Comparison of ENCODE assay signal across 18 cellular contexts in the genomic region with DNA sequence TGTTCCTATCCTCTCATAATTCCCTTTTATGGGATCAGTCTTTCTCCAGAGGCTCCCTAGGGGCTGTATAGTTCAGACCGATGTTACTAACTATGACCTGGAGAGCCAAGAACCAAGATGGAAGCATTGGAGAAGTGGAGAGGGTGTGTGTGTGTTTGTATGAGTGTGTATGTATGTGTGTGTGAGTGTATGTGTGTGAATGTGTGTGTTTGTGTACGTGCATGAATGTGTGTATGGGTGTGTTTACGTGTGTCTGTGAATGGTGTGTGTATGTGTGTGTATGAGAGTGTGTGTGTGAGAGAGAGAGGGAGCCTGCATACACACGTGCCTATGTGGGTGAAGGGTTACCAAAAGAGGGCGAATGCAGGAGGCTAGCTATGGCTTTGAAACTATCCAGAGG. TPM values are rescaled to one million over a fixed set of nuclear protein-coding genes. Genes with fewer than 3 reads are reported as not detected.
A peak's percentile ranks its signal among the peaks of the same experiment; 100 is the strongest.
DNase-seq lines count a peak whose midpoint lies in the region; ATAC-seq, FAIRE-seq and TF ChIP-seq lines count a peak whose summit lies in the region.
"Had no signal": no experiment of that assay in that cellular context is flagged by ENCODE, and none has a peak within 500 bp of the region (broad histone marks: within the 10 kb centered on the region; RNA-seq: fewer than 3 reads in every experiment).

No MANE protein-coding gene starts in this region.

- RAD21 ChIA-PET in GM12878 (lab: Charles Lee; ENCODE audit: unreplicated experiment) = no interaction called here

- DNase-seq in IMR-90 (no peak), GM12878 (ENCODE audit: low read depth, low spot score) (no peak), H1 (ENCODE audit: low read depth in 1 of 2, low spot score in 2 of 2) (no peak), urothelium cell line (ENCODE audit: low spot score) (no peak), GM13976 (ENCODE audit: low spot score) (no peak)
- DNase-seq in activated CD4-positive, alpha-beta T cell treated with anti-CD3 and anti-CD28 coated beads, Interleukin-2, amount 50 U/mL, for 48 hours = no peak
- DNase-seq: BE2C; CD4-positive, alpha-beta memory T cell; DMS79; GOT3; HCEC 1CT had no signal

- TF ChIP-seq POLR2A in IMR-90 (IDR thresholded peaks at IDR 0.05; ENCODE audit: low read depth, low read length) (no peak), GM12878 (IDR thresholded peaks at IDR 0.05; ENCODE audit: low read depth, low read length) (no peak), H1 (IDR thresholded peaks at IDR 0.05; ENCODE audit: control extremely low read depth in 1 of 2, low read depth in 2 of 2, low read length in 2 of 2) (no peak)

- intact Hi-C loops in IMR-90 (cut with micrococcal nuclease) = no loop called here
- intact Hi-C loops in GM12878 (cut with micrococcal nuclease; ENCODE audit: unreplicated experiment) = no loop called here

- no peak overlapping the region for H3K9ac ChIP-seq in IMR-90 (ENCODE audit: low read depth, low read length)
- no peak overlapping the region for H3K9ac ChIP-seq in GM12878 (ENCODE audit: control insufficient read depth, insufficient read depth, low read length)
- no peak overlapping the region for H3K9ac ChIP-seq in H1 (replicated peaks in 1 of 4; ENCODE audit: extremely low read depth in 1 of 4, low read depth in 3 of 4, low read length in 3 of 4)

- no peak for TF ChIP-seq EP300 in GM12878 (IDR thresholded peaks at IDR 0.05; ENCODE audit: borderline replicate concordance in 1 of 2, control insufficient read depth in 1 of 2, low read depth in 2 of 2, low read length in 2 of 2)
- no peak for TF ChIP-seq EP300 in H1 (IDR thresholded peaks at IDR 0.05; ENCODE audit: borderline replicate concordance in 1 of 2, low read depth in 2 of 2, low read length in 2 of 2)

- CTCF ChIA-PET in IMR-90 (lab: Yijun Ruan, JAX) = no interaction called here
- CTCF ChIA-PET in GM12878 (lab: Yijun Ruan, JAX) = no interaction called here
- CTCF ChIA-PET in H1 (lab: Charles Lee; ENCODE audit: partially characterized antibody) = interaction anchor here (1.0 to 1.2 kb wide), 3 partner anchors 16 to 33 kb away, joined by 3 read pairs; no protein-coding TSS in a partner anchor

- SMC1A ChIA-PET in GM12878 (lab: Charles Lee; ENCODE audit: uncharacterized antibody, unreplicated experiment) = no interaction called here

- H3K79me1 ChIP-seq in IMR-90 (ENCODE audit: low read depth in 1 of 2, low read length in 2 of 2) = peaks cover 0 to 11% of the 10 kb centered on the region in 2 experiments; a peak in 1 of 4 replicates
- H3K79me1 ChIP-seq in H1 (ENCODE audit: low read depth, low read length) = no peaks in the 10 kb centered on the region

- no peaks in the 10 kb centered on the region for H3K36me3 ChIP-seq in IMR-90 (ENCODE audit: control insufficient read depth, insufficient read depth, low read length)
- no peaks in the 10 kb centered on the region for H3K36me3 ChIP-seq in GM12878 (ENCODE audit: control insufficient read depth in 2 of 2, insufficient read depth in 2 of 2, low read length in 1 of 2)
- no peaks in the 10 kb centered on the region for H3K36me3 ChIP-seq in H1 (ENCODE audit: control insufficient read depth in 2 of 4, insufficient read depth in 4 of 4, low read length in 3 of 4)
- H3K36me3 ChIP-seq: BE2C had no signal

- H3K18ac ChIP-seq in IMR-90 (ENCODE audit: low read depth, low read length) (no peak overlapping the region), H1 (ENCODE audit: extremely low read depth, low read length) (no peak overlapping the region)

- no peak overlapping the region for H3K27ac ChIP-seq in IMR-90 (ENCODE audit: insufficient read depth, low read length)
- no peak overlapping the region for H3K27ac ChIP-seq in GM12878 (ENCODE audit: control insufficient read depth, insufficient read depth)
- H3K27ac ChIP-seq in H1 (ENCODE audit: low read depth, low read length) = no peak overlapping the region
- H3K27ac ChIP-seq: A549, C4-2B had no signal

- H2AFZ ChIP-seq in IMR-90 (replicated peaks; ENCODE audit: low read length, poor library complexity) (no peak overlapping the region), GM12878 (ENCODE audit: control insufficient read depth, low read depth, low read length) (no peak overlapping the region), H1 (ENCODE audit: low read length) (no peak overlapping the region)

- H2BK12ac ChIP-seq in H1 (ENCODE audit: low read depth, low read length) = 0 out of 2 replicates have a peak overlapping the region, but pooled peaks have one; percentile 23

- no TSS peak for BruUV-seq in IMR-90 (replicated peaks; lab: Mats Ljungman, UMichigan)
- BruUV-seq in GM12878 (replicated peaks; lab: Mats Ljungman, UMichigan) = no TSS peak

- dilution Hi-C loops in IMR-90 (cut with HindIII; ENCODE audit: low sequenced_read_pairs, unreplicated experiment) = no loop called here

- H3K9me1 ChIP-seq in IMR-90 (ENCODE audit: insufficient read depth, low read length) = peaks cover 38% of the 10 kb centered on the region

- FAIRE-seq in GM12878 (lab: Jason Lieb, UNC) (no peak), H1 (lab: Jason Lieb, UNC) (no peak), urothelium cell line (lab: Jason Lieb, UNC) (peak; percentile 37)
- FAIRE-seq: A549, G401.6, GM12892, GM19239 had no signal

- TF ChIP-seq CTCF in IMR-90 (conservative IDR thresholded peaks at IDR 0.05; ENCODE audit: low read depth, low read length) = no peak
- no peak for TF ChIP-seq CTCF in GM12878 (IDR thresholded peaks at IDR 0.05 in 2 of 3, conservative IDR thresholded peaks at IDR 0.05 in 1 of 3; ENCODE audit: control insufficient read depth in 2 of 3, extremely low read depth in 1 of 3, insufficient read depth in 1 of 3, low read depth in 3 of 3, low read length in 3 of 3)
- TF ChIP-seq CTCF in H1 (IDR thresholded peaks at IDR 0.05; ENCODE audit: control extremely low read depth in 1 of 3, insufficient read depth in 1 of 3, low read depth in 1 of 3, low read length in 3 of 3) = no peak
- TF ChIP-seq CTCF in GM13976 (IDR thresholded peaks at IDR 0.05; ENCODE audit: borderline replicate concordance, control extremely low read depth, extremely low read depth, insufficient read depth, missing control alignments) = no peak

- H2BK120ac ChIP-seq in IMR-90 (ENCODE audit: low read depth, low read length) = no peak overlapping the region
- H2BK120ac ChIP-seq in H1 (replicated peaks; ENCODE audit: low read depth, low read length) = no peak overlapping the region

- H3K4ac ChIP-seq in IMR-90 (ENCODE audit: low read depth, low read length) (no peak overlapping the region), H1 (replicated peaks; ENCODE audit: insufficient read length, low read depth, low read length) (no peak overlapping the region)

- no peak overlapping the region for H3K4me2 ChIP-seq in IMR-90 (ENCODE audit: low read depth, low read length)
- no peak overlapping the region for H3K4me2 ChIP-seq in GM12878 (ENCODE audit: control insufficient read depth, insufficient read depth)
- H3K4me2 ChIP-seq in H1 (ENCODE audit: insufficient read depth in 1 of 2, low read depth in 2 of 2, low read length in 2 of 2) = no peak overlapping the region
- H3K4me2 ChIP-seq: A549 had no signal

- H3K4me3 ChIP-seq in IMR-90 (ENCODE audit: insufficient read depth, low read depth, low read length) (no peak overlapping the region), GM12878 (no peak overlapping the region), H1 (ENCODE audit: extremely low read depth in 1 of 4, insufficient read depth in 2 of 4, low read depth in 3 of 4, low read length in 4 of 4) (no peak overlapping the region)
- H3K4me3 ChIP-seq: A549 had no signal

- TF ChIP-seq RAD21 in IMR-90 (IDR thresholded peaks at IDR 0.05; ENCODE audit: low read length) (no peak), GM12878 (IDR thresholded peaks at IDR 0.05; ENCODE audit: insufficient read depth, low read depth, low read length) (no peak), H1 (IDR thresholded peaks at IDR 0.05 in 1 of 2, conservative IDR thresholded peaks at IDR 0.05 in 1 of 2; ENCODE audit: low read depth in 2 of 2, low read length in 2 of 2) (no peak)

- H3K23me2 ChIP-seq in H1 (ENCODE audit: low read depth, low read length) = peaks cover 3% of the 10 kb centered on the region; the same call in 1 of the 2 replicates

- H3K4me1 ChIP-seq in IMR-90 (ENCODE audit: control insufficient read depth, insufficient read depth, low read length) (peaks cover 26% of the 10 kb centered on the region), GM12878 (ENCODE audit: control insufficient read depth, insufficient read depth, low read length) (no peaks in the 10 kb centered on the region), H1 (replicated peaks in 1 of 4; ENCODE audit: control insufficient read depth in 3 of 4, insufficient read depth in 4 of 4, low read length in 3 of 4) (peaks cover 0 to 7% (median 0%) of the 10 kb centered on the region in 4 experiments; a peak in 1 of 7 replicates)

- H3K14ac ChIP-seq in IMR-90 (replicated peaks; ENCODE audit: low read depth, low read length) (peak overlapping the region; percentile 3; the same call in 1 of the 2 replicates), H1 (ENCODE audit: insufficient read length) (no peak overlapping the region)

- in situ Hi-C loops in IMR-90 (cut with MboI; ENCODE audit: low sequenced_read_pairs) = no loop called here
- in situ Hi-C loops in GM12878 (cut with MboI) = no loop called here
- in situ Hi-C loops in GM13976 (cut with MboI; ENCODE audit: low sequenced_read_pairs, unreplicated experiment) = no loop called here

- POLR2A ChIA-PET in IMR-90 (lab: Charles Lee; ENCODE audit: unreplicated experiment) = no interaction called here
- POLR2A ChIA-PET in GM12878 (lab: Charles Lee) = no interaction called here
- POLR2A ChIA-PET in H1 (lab: Charles Lee; ENCODE audit: partially characterized antibody) = no interaction called here

- peaks cover 4% of the 10 kb centered on the region; the same call in 1 of the 2 replicates for H4K20me1 ChIP-seq in IMR-90 (ENCODE audit: insufficient read depth, low read length)
- H4K20me1 ChIP-seq in GM12878 (ENCODE audit: control insufficient read depth, insufficient read depth) = no peaks in the 10 kb centered on the region
- peaks cover 0 to 2% of the 10 kb centered on the region in 2 experiments for H4K20me1 ChIP-seq in H1 (replicated peaks in 1 of 2; ENCODE audit: control insufficient read depth in 1 of 2, insufficient read depth in 2 of 2, low read length in 2 of 2)

- H3K79me2 ChIP-seq in GM12878 (ENCODE audit: control insufficient read depth, insufficient read depth, low read length) = no peaks in the 10 kb centered on the region
- H3K79me2 ChIP-seq in H1 (ENCODE audit: control insufficient read depth in 1 of 2, insufficient read depth in 2 of 2, low read length in 2 of 2) = no peaks in the 10 kb centered on the region

- H3K23ac ChIP-seq in IMR-90 (ENCODE audit: low read depth, low read length) (no peak overlapping the region), H1 (ENCODE audit: insufficient read length) (no peak overlapping the region)

- no peaks in the 10 kb centered on the region for H3K9me3 ChIP-seq in IMR-90 (ENCODE audit: control insufficient read depth, insufficient read depth, low read length)
- H3K9me3 ChIP-seq in GM12878 (replicated peaks; ENCODE audit: control insufficient read depth, insufficient read depth, low read length) = no peaks in the 10 kb centered on the region
- H3K9me3 ChIP-seq in H1 (ENCODE audit: insufficient read depth in 2 of 2, low read depth in 1 of 2, low read length in 1 of 2) = no peaks in the 10 kb centered on the region
- H3K9me3 ChIP-seq: A549, BE2C had no signal

- ATAC-seq in IMR-90 (ENCODE audit: low read depth) (no peak), GM12878 (no peak)
- ATAC-seq: A549 had no signal

- H4K5ac ChIP-seq in IMR-90 (ENCODE audit: low read depth, low read length) = no peak overlapping the region
- no peak overlapping the region for H4K5ac ChIP-seq in H1 (ENCODE audit: insufficient read length, low read depth, low read length)

- H2AK5ac ChIP-seq in IMR-90 (ENCODE audit: low read depth, low read length) (peak overlapping the region; percentile 46), H1 (ENCODE audit: low read depth, low read length) (peak overlapping the region; percentile 96)

- H3K56ac ChIP-seq in IMR-90 (ENCODE audit: extremely low read depth, insufficient read depth, low read length) = no peak overlapping the region
- peak overlapping the region; percentile 67 for H3K56ac ChIP-seq in H1 (replicated peaks; ENCODE audit: insufficient read length, low read depth, low read length)

- H2BK5ac ChIP-seq in IMR-90 (ENCODE audit: low read depth, low read length, poor library complexity, severe bottlenecking) (peak overlapping the region; percentile 52), H1 (ENCODE audit: low read depth, low read length) (no peak overlapping the region)

- 90% methylated on average over 3 of the region's 5 CpGs; no CpG with 5 or more reads in 1 of the 2 experiments for WGBS in IMR-90 (ENCODE audit: extremely low coverage in 2 of 2, insufficient read length in 1 of 2), 2 experiments
- 32% methylated on average over 5 of the region's 5 CpGs for WGBS in GM12878 (ENCODE audit: insufficient coverage, insufficient replicate concordance, low lambda C conversion rate, missing lambda C conversion rate)
- WGBS in H1 (ENCODE audit: extremely low coverage in 1 of 2, insufficient coverage in 1 of 2, insufficient read length in 1 of 2, insufficient replicate concordance in 2 of 2, low coverage in 1 of 2, low lambda C conversion rate in 2 of 2, missing lambda C conversion rate in 1 of 2), 2 experiments = 93% methylated on average over 5 of the region's 5 CpGs; no CpG with 5 or more reads in 1 of the 2 experiments

- H2AK9ac ChIP-seq in IMR-90 (replicated peaks; ENCODE audit: low read depth, low read length, poor library complexity) = no peak overlapping the region

- H3K27me3 ChIP-seq in IMR-90 (ENCODE audit: control insufficient read depth, insufficient read depth, low read length) (no peaks in the 10 kb centered on the region), GM12878 (replicated peaks in 1 of 2; ENCODE audit: control insufficient read depth in 2 of 2, insufficient read depth in 2 of 2, low read length in 1 of 2) (peaks cover 0 to 2% of the 10 kb centered on the region in 2 experiments; a peak in 3 of 4 replicates), H1 (replicated peaks in 1 of 4; ENCODE audit: control insufficient read depth in 3 of 4, extremely low read depth in 1 of 4, insufficient read depth in 3 of 4, low read length in 3 of 4) (no peaks in the 10 kb centered on the region; a peak in 1 of 7 replicates)
- H3K27me3 ChIP-seq: BE2C had no signal

- H2BK15ac ChIP-seq in IMR-90 (ENCODE audit: low read depth, low read length) (0 out of 3 replicates have a peak overlapping the region, but pooled peaks have one; percentile 2), H1 (ENCODE audit: low read length) (peak overlapping the region; percentile 90; the same call in 1 of the 2 replicates)

- H4K91ac ChIP-seq in IMR-90 (ENCODE audit: insufficient read depth, low read depth, low read length) = no peak overlapping the region
- H4K91ac ChIP-seq in H1 (replicated peaks; ENCODE audit: insufficient read length, low read length) = no peak overlapping the region

- H4K8ac ChIP-seq in IMR-90 (ENCODE audit: low read depth in 2 of 2, low read length in 2 of 2) = no peak overlapping the region
- no peak overlapping the region for H4K8ac ChIP-seq in H1 (ENCODE audit: extremely low read depth, insufficient read depth, low read length)

- H2BK20ac ChIP-seq in IMR-90 (ENCODE audit: low read depth, low read length) = no peak overlapping the region
- H2BK20ac ChIP-seq in H1 (ENCODE audit: low read length) = no peak overlapping the region

RNA-seq across cellular contexts. Expression of a gene that starts 4.9 kb away (rescaled TPM):
- total RNA-seq in IMR-90 (2012; rRNA removed) = not detected in 2 replicates
- 0.07 TPM in 1 of 2 replicates, not detected in the other for polyA plus RNA-seq in IMR-90 (2012; rRNA removed)
- polyA plus RNA-seq in IMR-90 (2012; cell fraction: cytosol; rRNA removed) = 0.02 TPM in 1 of 2 replicates, not detected in the other
- 0.16 and 0.31 TPM in 2 replicates for polyA plus RNA-seq in IMR-90 (2012; cell fraction: nucleus; rRNA removed; ENCODE audit: low replicate concordance)
- not detected in 2 replicates for total RNA-seq in GM12878 (2013; cell fraction: nucleolus; rRNA removed)
- total RNA-seq in GM12878 (2014; rRNA removed) = not detected in 2 replicates
- total RNA-seq in GM12878 (2014; rRNA removed; fragmentation: Illumina TruSeq; extraction: Trizol) = not detected in 2 replicates
- not detected in 2 replicates for total RNA-seq in GM12878 (2021)
- polyA plus RNA-seq in GM12878 (2011; ENCODE audit: low read depth) = not detected
- polyA plus RNA-seq in GM12878 (2011; rRNA removed) = not detected in 2 replicates
- polyA plus RNA-seq in GM12878 (2011; cell fraction: cytosol; rRNA removed) = not detected in 2 replicates
- 0.10 TPM in 1 of 2 replicates, not detected in the other for polyA plus RNA-seq in GM12878 (2011; cell fraction: nucleus; rRNA removed)
- 0.08 TPM in 1 of 2 replicates, not detected in the other for polyA plus RNA-seq in GM12878 (2012)
- polyA plus RNA-seq in GM12878 (2014; fragmentation: Illumina TruSeq; extraction: Trizol) = not detected in 2 replicates
- under 1 TPM in 1 of 2 experiments, not detected in 1; 0.16 TPM for polyA plus RNA-seq in GM12878 (2014; fragmentation: Nextera tagmentation; extraction: Ambion mirVana)
- polyA plus RNA-seq in GM12878 (2014; rRNA removed) = not detected in 2 replicates
- under 1 TPM; 0.54 to 0.75 TPM for polyA plus RNA-seq in GM12878 (2016; fragmentation: Nextera tagmentation; extraction: Ambion mirVana)
- not detected in 2 replicates for polyA minus RNA-seq in GM12878 (2011; rRNA and poly(A)+ RNA removed)
- not detected in 2 replicates for polyA minus RNA-seq in GM12878 (2011; cell fraction: cytosol; rRNA and poly(A)+ RNA removed)
- not detected in 2 replicates for polyA minus RNA-seq in GM12878 (2011; cell fraction: nucleus; rRNA and poly(A)+ RNA removed)
- total RNA-seq in H1 (2021; fragmentation: NEBNext Ultra II Directional; extraction: Animal tissue kit (Norgen Biotek cat#: 25700)) = 0.30 TPM in 1 of 2 replicates, not detected in the other
- 0.24 and 0.58 TPM in 2 replicates for polyA plus RNA-seq in H1 (2011; rRNA removed)
- polyA plus RNA-seq in H1 (2011; cell fraction: cytosol; rRNA removed) = 0.17 TPM
- 0.66 TPM for polyA plus RNA-seq in H1 (2011; cell fraction: nucleus; rRNA removed)
- polyA plus RNA-seq in H1 (2012, experiment 1 of 2) = 0.20 to 0.83 TPM (median 0.55 TPM) in 3 of 4 replicates, not detected in the other
- not detected for polyA plus RNA-seq in H1 (2012, experiment 2 of 2)
- polyA plus RNA-seq in H1 (2013, experiment 1 of 2) = 0.24 TPM
- 0.09 TPM for polyA plus RNA-seq in H1 (2013, experiment 2 of 2)
- 0.37 TPM in 1 of 2 replicates, not detected in the other for polyA minus RNA-seq in H1 (2011; rRNA and poly(A)+ RNA removed)
- 0.81 TPM for polyA minus RNA-seq in H1 (2011; cell fraction: cytosol; rRNA and poly(A)+ RNA removed)
- not detected for polyA minus RNA-seq in H1 (2011; cell fraction: nucleus; rRNA and poly(A)+ RNA removed)
- total RNA-seq: CD4-positive, alpha-beta memory T cell; HT-29 had no signal
- polyA plus RNA-seq: A549; AG04450; CD4-positive, alpha-beta memory T cell had no signal

RNA-seq across cellular contexts. Expression of a gene that starts 18.9 kb away (rescaled TPM):
- total RNA-seq in IMR-90 (2012; rRNA removed) (34.6 and 36.4 TPM in 2 replicates), GM12878 (2014; rRNA removed) (5.1 and 5.6 TPM in 2 replicates), GM12878 (2014; rRNA removed; fragmentation: Illumina TruSeq; extraction: Trizol) (3.0 and 3.8 TPM in 2 replicates), GM12878 (2021) (4.7 and 6.1 TPM in 2 replicates)
- polyA plus RNA-seq in IMR-90 (2012; rRNA removed) (40.3 and 42.1 TPM in 2 replicates), GM12878 (2011; rRNA removed) (7.9 and 8.7 TPM in 2 replicates), GM12878 (2014; fragmentation: Illumina TruSeq; extraction: Trizol) (2.3 and 3.4 TPM in 2 replicates), GM12878 (2014; fragmentation: Nextera tagmentation; extraction: Ambion mirVana) (1 to 10 TPM; 1.2 to 2.0 TPM), GM12878 (2014; rRNA removed) (7.2 and 7.8 TPM in 2 replicates), GM12878 (2016; fragmentation: Nextera tagmentation; extraction: Ambion mirVana) (10 to 100 TPM; 10.1 to 11.8 TPM), H1 (2011; rRNA removed) (56.1 and 83.3 TPM in 2 replicates)
- polyA plus RNA-seq in IMR-90 (2012; cell fraction: cytosol; rRNA removed) = 20.2 and 35.7 TPM in 2 replicates
- 123 and 134 TPM in 2 replicates for polyA plus RNA-seq in IMR-90 (2012; cell fraction: nucleus; rRNA removed; ENCODE audit: low replicate concordance)
- total RNA-seq in GM12878 (2013; cell fraction: nucleolus; rRNA removed) = 5.4 and 5.7 TPM in 2 replicates
- 1.9 TPM for polyA plus RNA-seq in GM12878 (2011; ENCODE audit: low read depth)
- polyA plus RNA-seq in GM12878 (2011; cell fraction: cytosol; rRNA removed) = 9.7 and 10.8 TPM in 2 replicates
- polyA plus RNA-seq in GM12878 (2011; cell fraction: nucleus; rRNA removed) = 37.3 and 41.3 TPM in 2 replicates
- polyA plus RNA-seq in GM12878 (2012) = 3.3 and 7.7 TPM in 2 replicates
- 3.1 and 9.1 TPM in 2 replicates for polyA minus RNA-seq in GM12878 (2011; rRNA and poly(A)+ RNA removed)
- polyA minus RNA-seq in GM12878 (2011; cell fraction: cytosol; rRNA and poly(A)+ RNA removed) = 2.8 and 4.2 TPM in 2 replicates
- polyA minus RNA-seq in GM12878 (2011; cell fraction: nucleus; rRNA and poly(A)+ RNA removed) = 7.7 and 8.1 TPM in 2 replicates
- 67.3 and 69.6 TPM in 2 replicates for total RNA-seq in H1 (2021; fragmentation: NEBNext Ultra II Directional; extraction: Animal tissue kit (Norgen Biotek cat#: 25700))
- 61.4 TPM for polyA plus RNA-seq in H1 (2011; cell fraction: cytosol; rRNA removed)
- polyA plus RNA-seq in H1 (2011; cell fraction: nucleus; rRNA removed) = 94.4 TPM
- 49.1 to 60.0 TPM (median 56.5 TPM) in 4 replicates for polyA plus RNA-seq in H1 (2012, experiment 1 of 2)
- polyA plus RNA-seq in H1 (2012, experiment 2 of 2) = 58.9 TPM
- polyA plus RNA-seq in H1 (2013, experiment 1 of 2) = 54.5 TPM
- polyA plus RNA-seq in H1 (2013, experiment 2 of 2) = 53.3 TPM
- 16.6 and 25.5 TPM in 2 replicates for polyA minus RNA-seq in H1 (2011; rRNA and poly(A)+ RNA removed)
- polyA minus RNA-seq in H1 (2011; cell fraction: cytosol; rRNA and poly(A)+ RNA removed) = 24.0 TPM
- polyA minus RNA-seq in H1 (2011; cell fraction: nucleus; rRNA and poly(A)+ RNA removed) = 21.1 TPM

RNA-seq across cellular contexts. Expression of a gene that starts 52.5 kb away (rescaled TPM):
- 1.1 and 1.3 TPM in 2 replicates for total RNA-seq in IMR-90 (2012; rRNA removed)
- polyA plus RNA-seq in IMR-90 (2012; rRNA removed) = 5.0 and 5.3 TPM in 2 replicates
- 2.5 and 5.4 TPM in 2 replicates for polyA plus RNA-seq in IMR-90 (2012; cell fraction: cytosol; rRNA removed)
- 10.8 and 19.0 TPM in 2 replicates for polyA plus RNA-seq in IMR-90 (2012; cell fraction: nucleus; rRNA removed; ENCODE audit: low replicate concordance)
- total RNA-seq in GM12878 (2013; cell fraction: nucleolus; rRNA removed) = 0.27 TPM in 2 replicates
- under 0.01 TPM in 1 of 2 replicates, not detected in the other for total RNA-seq in GM12878 (2014; rRNA removed)
- 0.04 and 0.14 TPM in 2 replicates for total RNA-seq in GM12878 (2014; rRNA removed; fragmentation: Illumina TruSeq; extraction: Trizol)
- total RNA-seq in GM12878 (2021) = 0.15 and 0.19 TPM in 2 replicates
- polyA plus RNA-seq in GM12878 (2011; ENCODE audit: low read depth) = 0.13 TPM
- 0.03 and 0.07 TPM in 2 replicates for polyA plus RNA-seq in GM12878 (2011; rRNA removed)
- 0.09 and 0.10 TPM in 2 replicates for polyA plus RNA-seq in GM12878 (2011; cell fraction: cytosol; rRNA removed)
- 0.78 TPM in 2 replicates for polyA plus RNA-seq in GM12878 (2011; cell fraction: nucleus; rRNA removed)
- polyA plus RNA-seq in GM12878 (2012) = 0.31 and 0.45 TPM in 2 replicates
- 0.02 and 0.10 TPM in 2 replicates for polyA plus RNA-seq in GM12878 (2014; fragmentation: Illumina TruSeq; extraction: Trizol)
- not detected for polyA plus RNA-seq in GM12878 (2014; fragmentation: Nextera tagmentation; extraction: Ambion mirVana)
- polyA plus RNA-seq in GM12878 (2014; rRNA removed) = 0.01 and 0.19 TPM in 2 replicates
- polyA plus RNA-seq in GM12878 (2016; fragmentation: Nextera tagmentation; extraction: Ambion mirVana) = under 1 TPM; 0.03 to 0.04 TPM
- polyA minus RNA-seq in GM12878 (2011; rRNA and poly(A)+ RNA removed) = 0.62 and 2.3 TPM in 2 replicates
- polyA minus RNA-seq in GM12878 (2011; cell fraction: cytosol; rRNA and poly(A)+ RNA removed) = 0.21 and 0.27 TPM in 2 replicates
- 0.48 and 0.86 TPM in 2 replicates for polyA minus RNA-seq in GM12878 (2011; cell fraction: nucleus; rRNA and poly(A)+ RNA removed)
- total RNA-seq in H1 (2021; fragmentation: NEBNext Ultra II Directional; extraction: Animal tissue kit (Norgen Biotek cat#: 25700)) = 27.7 and 28.0 TPM in 2 replicates
- polyA plus RNA-seq in H1 (2011; rRNA removed) = 12.0 and 25.9 TPM in 2 replicates
- 12.4 TPM for polyA plus RNA-seq in H1 (2011; cell fraction: cytosol; rRNA removed)
- 59.6 TPM for polyA plus RNA-seq in H1 (2011; cell fraction: nucleus; rRNA removed)
- polyA plus RNA-seq in H1 (2012, experiment 1 of 2) = 15.3 to 24.5 TPM (median 21.9 TPM) in 4 replicates
- 16.0 TPM for polyA plus RNA-seq in H1 (2012, experiment 2 of 2)
- polyA plus RNA-seq in H1 (2013, experiment 1 of 2) = 19.9 TPM
- 16.0 TPM for polyA plus RNA-seq in H1 (2013, experiment 2 of 2)
- polyA minus RNA-seq in H1 (2011; rRNA and poly(A)+ RNA removed) = 37.3 and 50.6 TPM in 2 replicates
- polyA minus RNA-seq in H1 (2011; cell fraction: cytosol; rRNA and poly(A)+ RNA removed) = 28.1 TPM
- polyA minus RNA-seq in H1 (2011; cell fraction: nucleus; rRNA and poly(A)+ RNA removed) = 39.4 TPM

Comparison
In these comparisons a context has a peak if more than half of its experiments do, and no peak if none do; other contexts are left out.
1. RNA of a gene that starts 52.5 kb away (total RNA-seq): 27.7 to 28.0 TPM in H1; 1.1 to 1.3 TPM in IMR-90 and under 0.01 to 0.27 TPM in GM12878; every median in the first group is over 10 times any median in the second.